ENCODE assay signal across 6 cellular contexts in the genomic region with DNA sequence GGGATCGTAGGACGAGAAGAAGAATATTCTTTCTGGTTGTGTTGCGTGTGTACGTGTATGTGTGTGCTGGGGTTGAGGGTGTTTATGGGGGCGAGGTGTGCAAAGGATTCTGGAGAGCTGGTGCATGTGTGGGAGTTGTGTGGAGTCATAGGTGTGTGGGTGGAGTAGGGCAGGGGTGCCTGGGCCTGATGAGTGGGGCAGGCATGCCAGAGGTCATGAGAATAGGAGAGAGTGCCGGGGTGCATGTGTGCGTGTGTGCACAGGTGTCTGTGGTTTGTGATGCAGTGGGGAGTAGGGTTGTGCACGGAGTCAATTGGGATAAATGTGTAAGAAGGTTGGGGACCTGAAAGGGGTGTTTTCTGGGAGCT. TPM values are rescaled to one million over a fixed set of nuclear protein-coding genes. Genes with fewer than 3 reads are reported as not detected.
DNase-seq lines count a peak whose midpoint lies in the region; ATAC-seq and TF ChIP-seq lines count a peak whose summit lies in the region.

No MANE protein-coding gene starts in this region.

- H3K4me3 ChIP-seq in BE2C (ENCODE audit: low read depth, low read length) = peak overlapping the region; percentile 58
- H3K4me3 ChIP-seq in lung = peak overlapping the region; percentile 65

- H3K9me3 ChIP-seq in BE2C = no peaks in the 10 kb centered on the region
- H3K9me3 ChIP-seq in lung (ENCODE audit: control insufficient read depth in 2 of 2, insufficient read depth in 1 of 2, low read length in 1 of 2) = no peaks in the 10 kb centered on the region

- TF ChIP-seq CTCF in BE2C (IDR thresholded peaks at IDR 0.05; ENCODE audit: low read depth, low read length) = no peak
- TF ChIP-seq CTCF in lung (IDR thresholded peaks at IDR 0.05; ENCODE audit: control extremely low read depth, extremely low read depth) = no peak

- H3K4me1 ChIP-seq in BE2C = peaks cover 19% of the 10 kb centered on the region
- H3K4me1 ChIP-seq in lung (ENCODE audit: control insufficient read depth in 2 of 2, insufficient read depth in 2 of 2, low read length in 2 of 2) = peaks cover 0 to 16% of the 10 kb centered on the region in 2 donors

- DNase-seq in BE2C = no peak
- DNase-seq in activated naive CD4-positive, alpha-beta T cell treated with anti-CD3 and anti-CD28 coated beads, Interleukin-2, amount 50 U/mL, for 72 hours (ENCODE audit: low spot score in 2 of 2) = no peak
- DNase-seq in lung (ENCODE audit: low spot score) = no peak
- DNase-seq in HuH-7.5 (ENCODE audit: low spot score) = no peak
- no peak for DNase-seq in NCI-H128 (lab: John Stamatoyannopoulos, UW; ENCODE audit: unreplicated experiment)
- DNase-seq in retina = no peak

- H3K27ac ChIP-seq in lung (ENCODE audit: low read depth in 1 of 2, low read length in 1 of 2) = peak overlapping the region in 1 of 2 donors; percentile 90

- 63 to 69% methylated on average over 8 of the region's 8 CpGs for WGBS in lung, 2 donors

- no peaks in the 10 kb centered on the region for H3K27me3 ChIP-seq in BE2C
- no peaks in the 10 kb centered on the region for H3K27me3 ChIP-seq in lung (ENCODE audit: control insufficient read depth, insufficient read depth)

- ATAC-seq in activated naive CD4-positive, alpha-beta T cell treated with anti-CD3 and anti-CD28 coated beads, Interleukin-2, amount 50 U/mL, for 72 hours = peak; percentile 72 to 73
- ATAC-seq in lung (ENCODE audit: insufficient read depth, low FRiP score) = no peak

- no peaks in the 10 kb centered on the region for H3K9me3 Mint-ChIP-seq in activated naive CD4-positive, alpha-beta T cell treated with anti-CD3 and anti-CD28 coated beads, Interleukin-2, amount 50 U/mL, for 72 hours

- peak overlapping the region; percentile 21 to 50 for H3K27ac Mint-ChIP-seq in activated naive CD4-positive, alpha-beta T cell treated with anti-CD3 and anti-CD28 coated beads, Interleukin-2, amount 50 U/mL, for 72 hours

- H3K36me3 ChIP-seq in BE2C (no peaks in the 10 kb centered on the region), lung (ENCODE audit: control insufficient read depth in 2 of 2, insufficient read depth in 2 of 2, low read length in 2 of 2) (no peaks in the 10 kb centered on the region)

- no peaks in the 10 kb centered on the region for H3K36me3 Mint-ChIP-seq in activated naive CD4-positive, alpha-beta T cell treated with anti-CD3 and anti-CD28 coated beads, Interleukin-2, amount 50 U/mL, for 72 hours

RNA-seq across cellular contexts. Expression of a gene that starts 0.6 kb away (rescaled TPM):
- polyA plus RNA-seq in BE2C (2012; ENCODE audit: insufficient read depth, insufficient read length, low read depth) = 3.7 TPM
- total RNA-seq in activated naive CD4-positive, alpha-beta T cell treated with anti-CD3 and anti-CD28 coated beads, Interleukin-2, amount 50 U/mL, for 72 hours = 10 to 100 TPM in 1 of 2 donors, 1 to 10 TPM in 1; 8.2 to 11.0 TPM
- total RNA-seq in lung = 10 to 100 TPM; 13.6 to 16.0 TPM
- polyA plus RNA-seq in lung = 10 to 100 TPM; 18.0 to 39.8 TPM

RNA-seq across cellular contexts. Expression of a gene that starts 13.0 kb away (rescaled TPM):
- polyA plus RNA-seq in BE2C (2012; ENCODE audit: insufficient read depth, insufficient read length, low read depth) = 28.2 TPM
- total RNA-seq in activated naive CD4-positive, alpha-beta T cell treated with anti-CD3 and anti-CD28 coated beads, Interleukin-2, amount 50 U/mL, for 72 hours = 1 to 10 TPM; 4.7 to 7.8 TPM
- 10 to 100 TPM; 10.2 to 16.4 TPM for total RNA-seq in lung
- 10 to 100 TPM; 11.6 to 18.6 TPM for polyA plus RNA-seq in lung

RNA-seq across cellular contexts. Expression of a gene that starts 20.2 kb away (rescaled TPM):
- polyA plus RNA-seq in BE2C (2012; ENCODE audit: insufficient read depth, insufficient read length, low read depth) = 398 TPM
- total RNA-seq in activated naive CD4-positive, alpha-beta T cell treated with anti-CD3 and anti-CD28 coated beads, Interleukin-2, amount 50 U/mL, for 72 hours = 10 to 100 TPM; 44.7 to 61.1 TPM
- 10 to 100 TPM in 1 of 2 donors, 1 to 10 TPM in 1; 6.3 to 21.6 TPM for total RNA-seq in lung
- polyA plus RNA-seq in lung = 10 to 100 TPM; 32.6 to 34.4 TPM

RNA-seq across cellular contexts. Expression of a gene that starts 20.6 kb away (rescaled TPM):
- polyA plus RNA-seq in BE2C (2012; ENCODE audit: insufficient read depth, insufficient read length, low read depth) = 274 TPM
- total RNA-seq in activated naive CD4-positive, alpha-beta T cell treated with anti-CD3 and anti-CD28 coated beads, Interleukin-2, amount 50 U/mL, for 72 hours = 10 to 100 TPM; 19.8 to 27.2 TPM
- 10 to 100 TPM; 38.9 to 39.2 TPM for total RNA-seq in lung
- polyA plus RNA-seq in lung = 10 to 100 TPM; 19.7 to 54.5 TPM

RNA-seq across cellular contexts. Expression of a gene that starts 23.3 kb away (rescaled TPM):
- polyA plus RNA-seq in BE2C (2012; ENCODE audit: insufficient read depth, insufficient read length, low read depth) = 115 TPM
- total RNA-seq in activated naive CD4-positive, alpha-beta T cell treated with anti-CD3 and anti-CD28 coated beads, Interleukin-2, amount 50 U/mL, for 72 hours = 100 to 1,000 TPM in 1 of 2 donors, 10 to 100 TPM in 1; 73.4 to 126 TPM
- 10 to 100 TPM; 18.0 to 88.8 TPM for total RNA-seq in lung
- 10 to 100 TPM; 27.8 to 67.3 TPM for polyA plus RNA-seq in lung
